15 cellular contexts compared by ENCODE assay signal in the genomic region with DNA sequence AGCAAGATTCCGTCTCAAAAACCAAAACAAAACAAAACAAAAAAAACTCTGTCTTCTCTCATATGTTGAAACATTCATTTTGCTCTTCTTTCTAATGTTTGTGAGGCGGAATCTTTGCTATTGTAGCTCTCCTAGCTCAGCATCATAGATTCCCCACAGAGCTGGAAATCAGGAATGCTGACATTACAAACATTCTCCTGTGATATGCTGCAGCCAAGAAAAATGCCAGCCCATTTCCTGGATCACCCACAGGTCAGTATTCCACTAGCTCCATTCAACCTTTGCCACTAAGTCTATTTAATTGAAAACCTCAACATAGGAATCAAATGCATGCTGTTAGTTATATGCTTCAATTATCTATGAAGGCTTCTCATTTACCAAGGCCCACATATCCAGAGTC.
DNase-seq lines count a peak whose midpoint lies in the region; ATAC-seq, FAIRE-seq and TF ChIP-seq lines count a peak whose summit lies in the region.
"Had no signal": no experiment of that assay in that cellular context is flagged by ENCODE, and none has a peak within 500 bp of the region (broad histone marks: within the 10 kb centered on the region; RNA-seq: fewer than 3 reads in every experiment).

No MANE protein-coding gene starts in this region.

- ATAC-seq in mucosa of descending colon = peak; percentile 53
- ATAC-seq: A549, HCT116 had no signal

- H3K9me3 Mint-ChIP-seq in astrocyte (ENCODE audit: unreplicated experiment) = peaks cover 10% of the 10 kb centered on the region

- H3K4me1 ChIP-seq in astrocyte (ENCODE audit: insufficient read depth, low read length) = no peaks in the 10 kb centered on the region
- H3K4me1 ChIP-seq in esophagus muscularis mucosa = no peaks in the 10 kb centered on the region
- no peaks in the 10 kb centered on the region for H3K4me1 ChIP-seq in mucosa of descending colon (ENCODE audit: low read depth)
- H3K4me1 ChIP-seq: A549, BLaER1, Caco-2 had no signal

- no peak overlapping the region for H3K4me3 ChIP-seq in astrocyte (ENCODE audit: insufficient read depth, low read depth, low read length)
- no peak overlapping the region for H3K4me3 ChIP-seq in esophagus muscularis mucosa
- no peak overlapping the region for H3K4me3 ChIP-seq in mucosa of descending colon
- H3K4me3 ChIP-seq: A549, BLaER1 had no signal

- no peak overlapping the region for H2AFZ ChIP-seq in astrocyte (ENCODE audit: low read depth, low read length)

- H3K4me1 Mint-ChIP-seq in astrocyte (ENCODE audit: low read depth, unreplicated experiment) = no peaks in the 10 kb centered on the region
- H3K4me1 Mint-ChIP-seq: CD8-positive, alpha-beta memory T cell had no signal

- WGBS in esophagus muscularis mucosa = 38% methylated on average over 2 of the region's 2 CpGs

- no peaks in the 10 kb centered on the region for H3K9me3 ChIP-seq in astrocyte (ENCODE audit: insufficient read depth, low read depth, low read length)
- H3K9me3 ChIP-seq in esophagus muscularis mucosa = no peaks in the 10 kb centered on the region
- H3K9me3 ChIP-seq in mucosa of descending colon = no peaks in the 10 kb centered on the region
- H3K9me3 ChIP-seq: A549, BLaER1, Caco-2 had no signal

- no peak for FAIRE-seq in astrocyte (lab: Jason Lieb, UNC)
- FAIRE-seq: A549 had no signal

- H3K9ac ChIP-seq in astrocyte (ENCODE audit: low read length) = no peak overlapping the region
- H3K9ac ChIP-seq: BLaER1 had no signal

- no peak overlapping the region for H3K27ac ChIP-seq in astrocyte (ENCODE audit: low read depth, low read length)
- H3K27ac ChIP-seq in esophagus muscularis mucosa (replicated peaks in 1 of 4) = no peak overlapping the region
- H3K27ac ChIP-seq: A549, BLaER1 had no signal

- H3K27me3 ChIP-seq in astrocyte (ENCODE audit: insufficient read depth, low read length) = no peaks in the 10 kb centered on the region
- H3K27me3 ChIP-seq in esophagus muscularis mucosa = no peaks in the 10 kb centered on the region
- H3K27me3 ChIP-seq: BLaER1 had no signal

- no peaks in the 10 kb centered on the region for H4K20me1 ChIP-seq in astrocyte (ENCODE audit: insufficient read depth, low read length)
- H4K20me1 ChIP-seq: BLaER1 had no signal

- intact Hi-C loops in esophagus muscularis mucosa (cut with DNase I) (no loop called here), mucosa of descending colon (cut with DNase I, micrococcal nuclease) (no loop called here)

- H3K27ac Mint-ChIP-seq in astrocyte (ENCODE audit: unreplicated experiment) = no peak overlapping the region
- H3K27ac Mint-ChIP-seq: CD8-positive, alpha-beta memory T cell had no signal

- in situ Hi-C loops in KBM-7 (cut with MboI; ENCODE audit: low pct_unique_long_range_greater_than_20kb, low sequenced_read_pairs) = no loop called here

- H3K36me3 Mint-ChIP-seq in astrocyte (ENCODE audit: low read depth, unreplicated experiment) = no peaks in the 10 kb centered on the region
- H3K36me3 Mint-ChIP-seq: CD8-positive, alpha-beta memory T cell had no signal

- DNase-seq in astrocyte (ENCODE audit: low read depth) (peak; percentile 10), esophagus muscularis mucosa (ENCODE audit: extremely low spot score) (peak; percentile 21), mucosa of descending colon (no peak), smooth muscle cell of the brain vasculature (ENCODE audit: low read depth, low spot score) (peak; percentile 12), foreskin melanocyte (no peak), KBM-7 (no peak)
- DNase-seq in activated CD4-positive, alpha-beta T cell treated with anti-CD3 and anti-CD28 coated beads for 4 hours = no peak
- DNase-seq: AML-193; Caco-2; CD8-positive, alpha-beta memory T cell; DMS 273 treated with DMSO at 0.1 percent for 48 hours; IMR-90 had no signal

- no peaks in the 10 kb centered on the region for H3K79me2 ChIP-seq in astrocyte (ENCODE audit: insufficient read depth, low read length)

- TF ChIP-seq POLR2A in esophagus muscularis mucosa (IDR thresholded peaks at IDR 0.05; ENCODE audit: low read depth) = no peak

- TF ChIP-seq EP300 in esophagus muscularis mucosa (IDR thresholded peaks at IDR 0.05) = no peak

- no peak overlapping the region for H3K4me3 Mint-ChIP-seq in astrocyte (ENCODE audit: unreplicated experiment)
- H3K4me3 Mint-ChIP-seq: CD8-positive, alpha-beta memory T cell had no signal

- H3K36me3 ChIP-seq in astrocyte (ENCODE audit: insufficient read depth, low read length) (no peaks in the 10 kb centered on the region), esophagus muscularis mucosa (no peaks in the 10 kb centered on the region), mucosa of descending colon (ENCODE audit: low read depth) (no peaks in the 10 kb centered on the region)
- H3K36me3 ChIP-seq: BLaER1 had no signal

- no peaks in the 10 kb centered on the region for H3K27me3 Mint-ChIP-seq in astrocyte (ENCODE audit: low read depth, unreplicated experiment)

- TF ChIP-seq CTCF in astrocyte (IDR thresholded peaks at IDR 0.05; ENCODE audit: insufficient read depth, low read depth, low read length) (no peak), esophagus muscularis mucosa (IDR thresholded peaks at IDR 0.05) (no peak), mucosa of descending colon (IDR thresholded peaks at IDR 0.05) (no peak)

- H3K4me2 ChIP-seq in astrocyte (ENCODE audit: low read length) = no peak overlapping the region
- H3K4me2 ChIP-seq: A549, BLaER1 had no signal

Comparison
In these comparisons a context has a peak if more than half of its experiments do, and no peak if none do; other contexts are left out.
1. DNase-seq: peak in astrocyte (single experiment), esophagus muscularis mucosa (single experiment) and smooth muscle cell of the brain vasculature (single experiment); none in mucosa of descending colon (0 of 3), activated CD4-positive, alpha-beta T cell treated with anti-CD3 and anti-CD28 coated beads for 4 hours (0 of 2), foreskin melanocyte (single experiment) and KBM-7 (single experiment).